In the genomic region with DNA sequence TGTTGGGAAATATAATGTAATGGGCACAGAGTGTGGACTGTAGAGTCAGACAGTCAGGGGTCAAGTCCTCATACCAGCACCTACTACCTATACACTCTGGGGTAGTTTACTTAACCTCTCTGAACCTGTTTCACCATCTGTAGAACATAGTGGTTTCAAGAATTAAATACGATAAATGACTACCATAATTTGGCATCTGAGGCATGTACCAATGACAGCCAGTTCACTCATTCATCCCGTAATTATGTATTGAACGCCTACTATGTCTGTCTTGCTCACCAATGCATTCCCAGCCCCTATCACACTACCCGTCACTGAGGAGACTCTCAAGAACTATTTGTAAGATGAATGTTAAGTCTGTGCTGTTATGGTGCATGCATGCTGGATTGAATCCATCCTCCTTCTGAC, we compare ENCODE assay signal across 1 cellular context.
TF ChIP-seq lines count a peak whose summit lies in the region.

No MANE protein-coding gene starts in this region.

TF ChIP-seq in WTC11, 78 proteins besides CTCF, POLR2A, EP300 and RAD21:
- peak; percentile 50 for TF ChIP-seq GABPB1 (CRISPR knock-in tag; IDR thresholded peaks at IDR 0.05)
- no peak for TF ChIP-seq TEAD1 (CRISPR knock-in tag; IDR thresholded peaks at IDR 0.05)
TF ChIP-seq in WTC11: peak in this region for 1.
